ENCODE assay signal across 27 cellular contexts in genomic region chr1:223654083-223654482, GRCh38. TPM values are rescaled to one million over a fixed set of nuclear protein-coding genes. Genes with fewer than 3 reads are reported as not detected.
DNase-seq lines count a peak whose midpoint lies in the region; ATAC-seq, FAIRE-seq and TF ChIP-seq lines count a peak whose summit lies in the region.
"Had no signal": no experiment of that assay in that cellular context is flagged by ENCODE, and none has a peak within 500 bp of the region (broad histone marks: within the 10 kb centered on the region; RNA-seq: fewer than 3 reads in every experiment).

No MANE protein-coding gene starts in this region.

- TF ChIP-seq RAD21 in HCT116 (IDR thresholded peaks at IDR 0.05; ENCODE audit: low read depth) (no peak), H1 (IDR thresholded peaks at IDR 0.05 in 1 of 2, conservative IDR thresholded peaks at IDR 0.05 in 1 of 2; ENCODE audit: low read depth in 2 of 2, low read length in 2 of 2) (no peak)

- no peak overlapping the region; the same call in 1 of the 2 replicates for H2BK15ac ChIP-seq in H1 (ENCODE audit: low read length)

- peak overlapping the region; percentile 44 for H4K91ac ChIP-seq in H1 (replicated peaks; ENCODE audit: insufficient read length, low read length)

- H3K27ac Mint-ChIP-seq in progenitor cell of endocrine pancreas = peak overlapping the region; percentile 44
- no peak overlapping the region for H3K27ac Mint-ChIP-seq in activated T-helper 2 cell treated with anti-CD3 and anti-CD28 coated beads, Interferon-gamma antibody, Interleukin-2, Interleukin-4, amounts not matched to agents 10 μg/mL and 5 μg/mL and 100 μg/mL, durations not matched to agents 14 hours and 24 hours and 36 hours
- H3K27ac Mint-ChIP-seq: activated CD8-positive, alpha-beta T cell treated with anti-CD3 and anti-CD28 coated beads, Interleukin-2, amount 10 ng/mL, durations not matched to agents 7 days and 5 days; CD14-positive monocyte; immature natural killer cell; mesothelial cell of epicardium; natural killer cell had no signal

- no peaks in the 10 kb centered on the region for H3K23me2 ChIP-seq in H1 (ENCODE audit: low read depth, low read length)

- no peak overlapping the region for H3K4ac ChIP-seq in H1 (replicated peaks; ENCODE audit: insufficient read length, low read depth, low read length)

- H4K20me1 ChIP-seq in HCT116 (ENCODE audit: insufficient read depth) (no peaks in the 10 kb centered on the region), PC-3 (ENCODE audit: low read length) (no peaks in the 10 kb centered on the region), H1 (replicated peaks in 1 of 2; ENCODE audit: control insufficient read depth in 1 of 2, insufficient read depth in 2 of 2, low read length in 2 of 2) (no peaks in the 10 kb centered on the region)

- no peak overlapping the region for H2AK5ac ChIP-seq in H1 (ENCODE audit: low read depth, low read length)

- ATAC-seq in HCT116 = no peak
- peak; percentile 71 for ATAC-seq in PC-3
- ATAC-seq in GM18907 (IDR thresholded peaks at IDR 0.05; ENCODE audit: unreplicated experiment) = no peak
- ATAC-seq: activated CD8-positive, alpha-beta T cell treated with anti-CD3 and anti-CD28 coated beads, Interleukin-2, amount 10 ng/mL, durations not matched to agents 7 days and 5 days; natural killer cell had no signal

- H3K27ac ChIP-seq in HCT116 (ENCODE audit: low read depth, low read length) = no peak overlapping the region
- peak overlapping the region; percentile 86 for H3K27ac ChIP-seq in PC-3 (ENCODE audit: low read length)
- no peak overlapping the region for H3K27ac ChIP-seq in H1 (ENCODE audit: low read depth, low read length)
- H3K27ac ChIP-seq: left ventricle myocardium inferior, pancreas, right atrium auricular region, spleen, thoracic aorta had no signal

- H3K9me2 ChIP-seq in HCT116 (ENCODE audit: insufficient read depth) = no peaks in the 10 kb centered on the region
- H3K9me2 ChIP-seq in PC-3 (replicated peaks; ENCODE audit: low read length) = no peaks in the 10 kb centered on the region

- peaks cover 18% of the 10 kb centered on the region for H3K4me1 Mint-ChIP-seq in progenitor cell of endocrine pancreas (ENCODE audit: low read depth)
- H3K4me1 Mint-ChIP-seq in activated T-helper 2 cell treated with anti-CD3 and anti-CD28 coated beads, Interferon-gamma antibody, Interleukin-2, Interleukin-4, amounts not matched to agents 10 μg/mL and 5 μg/mL and 100 μg/mL, durations not matched to agents 14 hours and 24 hours and 36 hours (ENCODE audit: low read depth) = peaks cover 4% of the 10 kb centered on the region
- H3K4me1 Mint-ChIP-seq: CD14-positive monocyte, immature natural killer cell, mesothelial cell of epicardium, natural killer cell had no signal

- peak overlapping the region; percentile 50 for H2BK120ac ChIP-seq in H1 (replicated peaks; ENCODE audit: low read depth, low read length)

- H3K4me1 ChIP-seq in HCT116 (ENCODE audit: control insufficient read depth in 1 of 2, insufficient read depth in 2 of 2, low read length in 2 of 2) (peaks cover 15 to 23% of the 10 kb centered on the region in 2 experiments), PC-3 (ENCODE audit: insufficient read depth, low read length) (peaks cover 47% of the 10 kb centered on the region), H1 (replicated peaks in 1 of 4; ENCODE audit: control insufficient read depth in 3 of 4, insufficient read depth in 4 of 4, low read length in 3 of 4) (peaks cover 0 to 6% (median 3%) of the 10 kb centered on the region in 4 experiments; a peak in 5 of 7 replicates)
- H3K4me1 ChIP-seq: pancreas, spleen had no signal

- H3K56ac ChIP-seq in H1 (replicated peaks; ENCODE audit: insufficient read length, low read depth, low read length) = no peak overlapping the region

- H3K9me3 Mint-ChIP-seq in progenitor cell of endocrine pancreas (ENCODE audit: low read depth) = peaks cover 4% of the 10 kb centered on the region
- no peaks in the 10 kb centered on the region for H3K9me3 Mint-ChIP-seq in activated T-helper 2 cell treated with anti-CD3 and anti-CD28 coated beads, Interferon-gamma antibody, Interleukin-2, Interleukin-4, amounts not matched to agents 10 μg/mL and 5 μg/mL and 100 μg/mL, durations not matched to agents 14 hours and 24 hours and 36 hours
- H3K9me3 Mint-ChIP-seq: immature natural killer cell, mesothelial cell of epicardium, natural killer cell had no signal

- H3K4me3 ChIP-seq in HCT116 (replicated peaks in 1 of 2; ENCODE audit: low read depth in 1 of 2, low read length in 2 of 2) (no peak overlapping the region), PC-3 (ENCODE audit: low read length) (peak overlapping the region; percentile 12; the same call in 1 of the 2 replicates), H1 (ENCODE audit: extremely low read depth in 1 of 4, insufficient read depth in 2 of 4, low read depth in 3 of 4, low read length in 4 of 4) (no peak overlapping the region)
- H3K4me3 ChIP-seq: left ventricle myocardium inferior, MG63, pancreas, right atrium auricular region, spleen, thoracic aorta had no signal

- no peak overlapping the region for H3K14ac ChIP-seq in H1 (ENCODE audit: insufficient read length)

- H4K5ac ChIP-seq in H1 (ENCODE audit: insufficient read length, low read depth, low read length) = no peak overlapping the region

- TF ChIP-seq POLR2A in HCT116 (IDR thresholded peaks at IDR 0.05; ENCODE audit: borderline replicate concordance, extremely low read depth, insufficient read depth, insufficient read length) = no peak
- TF ChIP-seq POLR2A in H1 (IDR thresholded peaks at IDR 0.05; ENCODE audit: control extremely low read depth in 1 of 2, low read depth in 2 of 2, low read length in 2 of 2) = no peak

- H3K36me3 ChIP-seq in HCT116 (ENCODE audit: control insufficient read depth in 1 of 2, insufficient read depth in 2 of 2, low read length in 2 of 2) (no peaks in the 10 kb centered on the region), PC-3 (ENCODE audit: low read depth, low read length) (no peaks in the 10 kb centered on the region), H1 (ENCODE audit: control insufficient read depth in 2 of 4, insufficient read depth in 4 of 4, low read length in 3 of 4) (no peaks in the 10 kb centered on the region)
- H3K36me3 ChIP-seq: left ventricle myocardium inferior, MG63, pancreas, right atrium auricular region, spleen, thoracic aorta had no signal

- H3K9ac ChIP-seq in HCT116 (ENCODE audit: low read length) (no peak overlapping the region), PC-3 (ENCODE audit: low read length) (peak overlapping the region; percentile 35), H1 (replicated peaks in 1 of 4; ENCODE audit: extremely low read depth in 1 of 4, low read depth in 3 of 4, low read length in 3 of 4) (no peak overlapping the region)

- no peaks in the 10 kb centered on the region for H3K79me2 ChIP-seq in HCT116 (ENCODE audit: insufficient read depth, low read length)
- no peaks in the 10 kb centered on the region for H3K79me2 ChIP-seq in PC-3 (ENCODE audit: low read length)
- H3K79me2 ChIP-seq in H1 (ENCODE audit: control insufficient read depth in 1 of 2, insufficient read depth in 2 of 2, low read length in 2 of 2) = no peaks in the 10 kb centered on the region

- BruUV-seq in HCT116 (replicated peaks; lab: Mats Ljungman, UMichigan) (no TSS peak), PC-3 (replicated peaks; lab: Mats Ljungman, UMichigan) (no TSS peak)

- POLR2A ChIA-PET in HCT116 (lab: Charles Lee) (no interaction called here), PC-3 (lab: Charles Lee; ENCODE audit: unreplicated experiment) (no interaction called here), H1 (lab: Charles Lee; ENCODE audit: partially characterized antibody) (no interaction called here)

- TF ChIP-seq EP300 in H1 (IDR thresholded peaks at IDR 0.05; ENCODE audit: borderline replicate concordance in 1 of 2, low read depth in 2 of 2, low read length in 2 of 2) = no peak

- TF ChIP-seq CTCF in HCT116 (IDR thresholded peaks at IDR 0.05 in 2 of 3, conservative IDR thresholded peaks at IDR 0.05 in 1 of 3; ENCODE audit: borderline replicate concordance in 1 of 3, insufficient read depth in 1 of 3, low read depth in 2 of 3, low read length in 2 of 3) = no peak
- 0 out of 2 replicates have a peak, but pooled peaks have one; percentile 19 for TF ChIP-seq CTCF in PC-3 (conservative IDR thresholded peaks at IDR 0.05; ENCODE audit: low read depth, low read length)
- TF ChIP-seq CTCF in H1 (IDR thresholded peaks at IDR 0.05; ENCODE audit: control extremely low read depth in 1 of 3, insufficient read depth in 1 of 3, low read depth in 1 of 3, low read length in 3 of 3) = no peak
- TF ChIP-seq CTCF in progenitor cell of endocrine pancreas (IDR thresholded peaks at IDR 0.05; ENCODE audit: unreplicated experiment) = no peak

- DNase-seq in HCT116 (ENCODE audit: low read depth, low spot score) (no peak), PC-3 (peak; percentile 85), H1 (ENCODE audit: low read depth in 1 of 2, low spot score in 2 of 2) (no peak), progenitor cell of endocrine pancreas (ENCODE audit: low spot score, unreplicated experiment) (no peak), DMS79 treated with DMSO at 0.1 percent for 48 hours (lab: John Stamatoyannopoulos, UW) (no peak)
- no peak for DNase-seq in activated T-helper 2 cell treated with anti-CD3 and anti-CD28 coated beads, Interferon-gamma antibody, Interleukin-2, Interleukin-4, amounts not matched to agents 10 μg/mL and 5 μg/mL and 100 μg/mL, durations not matched to agents 14 hours and 24 hours and 36 hours (ENCODE audit: low spot score)
- DNase-seq: activated CD4-positive, alpha-beta T cell treated with anti-CD3 and anti-CD28 coated beads for 1 hour; activated CD8-positive, alpha-beta T cell treated with anti-CD3 and anti-CD28 coated beads, Interleukin-2, amount 10 ng/mL, durations not matched to agents 7 days and 5 days; activated effector memory CD4-positive, alpha-beta T cell treated with anti-CD3 and anti-CD28 coated beads, Interleukin-2, amount 50 U/mL, for 16 hours; activated T-cell treated with anti-CD3 and anti-CD28 coated beads for 4 hours; immature natural killer cell; left ventricle myocardium inferior; MG63; natural killer cell; NCI-H2171 treated with DMSO at 0.1 percent for 48 hours; NCI-H524; pancreas; spleen; stimulated activated CD4-positive, alpha-beta T cell treated with anti-CD3 and anti-CD28 coated beads, Interleukin-4, amount 100 ng/mL, for 24 hours; stimulated activated naive CD4-positive, alpha-beta T cell treated with Interleukin-2 at 50 U/mL for 16 hours had no signal

- no peak overlapping the region for H2BK5ac ChIP-seq in H1 (ENCODE audit: low read depth, low read length)

- H3K23ac ChIP-seq in H1 (ENCODE audit: insufficient read length) = no peak overlapping the region

- RAD21 ChIA-PET in HCT116 (lab: Charles Lee; ENCODE audit: low non-redundant PET in 1 of 2, low total read pairs in 2 of 2, uncharacterized antibody in 2 of 2, unreplicated experiment in 2 of 2) = no interaction called here

- H3K4me2 ChIP-seq in HCT116 (ENCODE audit: low read length) = peak overlapping the region; percentile 21; the same call in 1 of the 2 replicates
- H3K4me2 ChIP-seq in PC-3 (ENCODE audit: low read length) = peak overlapping the region; percentile 70
- no peak overlapping the region for H3K4me2 ChIP-seq in H1 (ENCODE audit: insufficient read depth in 1 of 2, low read depth in 2 of 2, low read length in 2 of 2)

- H3K27me3 Mint-ChIP-seq in progenitor cell of endocrine pancreas = peaks cover 20% of the 10 kb centered on the region
- H3K27me3 Mint-ChIP-seq in activated T-helper 2 cell treated with anti-CD3 and anti-CD28 coated beads, Interferon-gamma antibody, Interleukin-2, Interleukin-4, amounts not matched to agents 10 μg/mL and 5 μg/mL and 100 μg/mL, durations not matched to agents 14 hours and 24 hours and 36 hours (ENCODE audit: low read depth) = peaks cover 5% of the 10 kb centered on the region

- no peaks in the 10 kb centered on the region for H3K9me3 ChIP-seq in HCT116 (ENCODE audit: control insufficient read depth in 1 of 2, insufficient read depth in 1 of 2, low read depth in 1 of 2, low read length in 2 of 2)
- H3K9me3 ChIP-seq in PC-3 (ENCODE audit: low read length) = no peaks in the 10 kb centered on the region
- H3K9me3 ChIP-seq in H1 (ENCODE audit: insufficient read depth in 2 of 2, low read depth in 1 of 2, low read length in 1 of 2) = no peaks in the 10 kb centered on the region
- H3K9me3 ChIP-seq: left ventricle myocardium inferior, MG63, pancreas, right atrium auricular region, spleen, thoracic aorta had no signal

- FAIRE-seq in H1 (lab: Jason Lieb, UNC) = no peak
- FAIRE-seq: pancreas had no signal

- no peak overlapping the region for H3K4me3 Mint-ChIP-seq in progenitor cell of endocrine pancreas (ENCODE audit: low read depth)
- no peak overlapping the region for H3K4me3 Mint-ChIP-seq in activated T-helper 2 cell treated with anti-CD3 and anti-CD28 coated beads, Interferon-gamma antibody, Interleukin-2, Interleukin-4, amounts not matched to agents 10 μg/mL and 5 μg/mL and 100 μg/mL, durations not matched to agents 14 hours and 24 hours and 36 hours (ENCODE audit: low read depth)
- H3K4me3 Mint-ChIP-seq: activated CD8-positive, alpha-beta T cell treated with anti-CD3 and anti-CD28 coated beads, Interleukin-2, amount 10 ng/mL, durations not matched to agents 7 days and 5 days; CD14-positive monocyte; immature natural killer cell; mesothelial cell of epicardium; natural killer cell had no signal

- no peak overlapping the region for H2BK12ac ChIP-seq in H1 (ENCODE audit: low read depth, low read length)

- no peak overlapping the region for H4K8ac ChIP-seq in H1 (ENCODE audit: extremely low read depth, insufficient read depth, low read length)

- H2BK20ac ChIP-seq in H1 (ENCODE audit: low read length) = peak overlapping the region; percentile 56; the same call in 1 of the 2 replicates

- CTCF ChIA-PET in HCT116 (lab: Charles Lee) (no interaction called here), PC-3 (lab: Charles Lee) (interaction anchor here (0.5 to 1.4 kb wide), 2 partner anchors 29 to 856 kb away, joined by 4 to 7 read pairs; no protein-coding TSS in a partner anchor), H1 (lab: Charles Lee; ENCODE audit: partially characterized antibody) (interaction anchor here (0.6 to 2.4 kb wide), 8 partner anchors 10 to 518 kb away, joined by 3 to 12 read pairs (median 4); no protein-coding TSS in a partner anchor)

- H3K27me3 ChIP-seq in HCT116 (ENCODE audit: insufficient read depth, low read length) = no peaks in the 10 kb centered on the region
- no peaks in the 10 kb centered on the region for H3K27me3 ChIP-seq in PC-3 (ENCODE audit: low read length)
- peaks cover 0 to 2% (median 0%) of the 10 kb centered on the region in 4 experiments; a peak in 1 of 7 replicates for H3K27me3 ChIP-seq in H1 (replicated peaks in 1 of 4; ENCODE audit: control insufficient read depth in 3 of 4, extremely low read depth in 1 of 4, insufficient read depth in 3 of 4, low read length in 3 of 4)
- H3K27me3 ChIP-seq: MG63, pancreas, right atrium auricular region had no signal

- 88% methylated on average over 6 of the region's 6 CpGs; no CpG with 5 or more reads in 1 of the 2 experiments for WGBS in H1 (ENCODE audit: extremely low coverage in 1 of 2, insufficient coverage in 1 of 2, insufficient read length in 1 of 2, insufficient replicate concordance in 2 of 2, low coverage in 1 of 2, low lambda C conversion rate in 2 of 2, missing lambda C conversion rate in 1 of 2), 2 experiments

- no peak overlapping the region; the same call in 1 of the 2 replicates for H3K18ac ChIP-seq in H1 (ENCODE audit: extremely low read depth, low read length)

- intact Hi-C loops in HCT116 (cut with micrococcal nuclease) = no loop called here
- intact Hi-C loops in PC-3 (cut with micrococcal nuclease) = loop anchor here (1.0 to 2.0 kb wide), 3 partner anchors 11 to 30 kb away; partner anchors contain the start of gene CAPN8
- intact Hi-C loops in activated T-helper 2 cell treated with anti-CD3 and anti-CD28 coated beads, Interferon-gamma antibody, Interleukin-2, Interleukin-4, amounts not matched to agents 10 μg/mL and 5 μg/mL and 100 μg/mL, durations not matched to agents 14 hours and 24 hours and 36 hours (cut with micrococcal nuclease) = no loop called here

- H2AFZ ChIP-seq in HCT116 (ENCODE audit: low read depth, low read length, poor library complexity, severe bottlenecking) (peak overlapping the region; percentile 45), PC-3 (ENCODE audit: low read length) (no peak overlapping the region), H1 (ENCODE audit: low read length) (0 out of 2 replicates have a peak overlapping the region, but pooled peaks have one; percentile 21)

- no peaks in the 10 kb centered on the region for H3K36me3 Mint-ChIP-seq in progenitor cell of endocrine pancreas (ENCODE audit: insufficient read depth)
- no peaks in the 10 kb centered on the region for H3K36me3 Mint-ChIP-seq in activated T-helper 2 cell treated with anti-CD3 and anti-CD28 coated beads, Interferon-gamma antibody, Interleukin-2, Interleukin-4, amounts not matched to agents 10 μg/mL and 5 μg/mL and 100 μg/mL, durations not matched to agents 14 hours and 24 hours and 36 hours (ENCODE audit: low read depth)
- H3K36me3 Mint-ChIP-seq: CD14-positive monocyte, immature natural killer cell, mesothelial cell of epicardium, natural killer cell had no signal

- no peaks in the 10 kb centered on the region for H3K79me1 ChIP-seq in H1 (ENCODE audit: low read depth, low read length)

- H3F3A ChIP-seq in PC-3 (ENCODE audit: low read length, unreplicated experiment) = no peaks in the 10 kb centered on the region

RNA-seq across cellular contexts. Expression of gene CAPN8, which starts 11.4 kb away (rescaled TPM):
- total RNA-seq in HCT116 (2021; ENCODE audit: unreplicated experiment) (0.54 TPM), PC-3 (2014; rRNA removed) (5.9 and 11.1 TPM in 2 replicates), progenitor cell of endocrine pancreas (1.3 and 2.2 TPM in 2 replicates)
- 0.17 and 0.25 TPM in 2 replicates for polyA plus RNA-seq in HCT116 (2012)
- total RNA-seq in H1 (2021; fragmentation: NEBNext Ultra II Directional; extraction: Animal tissue kit (Norgen Biotek cat#: 25700)) = 0.26 TPM in 1 of 2 replicates, not detected in the other
- 0.20 TPM in 1 of 2 replicates, not detected in the other for polyA plus RNA-seq in H1 (2011; rRNA removed)
- not detected for polyA plus RNA-seq in H1 (2011; cell fraction: cytosol; rRNA removed)
- polyA plus RNA-seq in H1 (2011; cell fraction: nucleus; rRNA removed) = 0.48 TPM
- 0.19 TPM in 1 of 4 replicates, not detected in the others for polyA plus RNA-seq in H1 (2012, experiment 1 of 2)
- not detected for polyA plus RNA-seq in H1 (2012, experiment 2 of 2)
- polyA plus RNA-seq in H1 (2013, experiment 1 of 2) = not detected
- not detected for polyA plus RNA-seq in H1 (2013, experiment 2 of 2)
- polyA minus RNA-seq in H1 (2011; rRNA and poly(A)+ RNA removed) = not detected in 2 replicates
- polyA minus RNA-seq in H1 (2011; cell fraction: cytosol; rRNA and poly(A)+ RNA removed) = not detected
- not detected for polyA minus RNA-seq in H1 (2011; cell fraction: nucleus; rRNA and poly(A)+ RNA removed)
- total RNA-seq in activated T-helper 2 cell treated with anti-CD3 and anti-CD28 coated beads, Interferon-gamma antibody, Interleukin-2, Interleukin-4, amounts not matched to agents 10 μg/mL and 5 μg/mL and 100 μg/mL, durations not matched to agents 14 hours and 24 hours and 36 hours = not detected in 2 replicates
- total RNA-seq: cerebellum, fibroblast of villous mesenchyme, left ventricle myocardium inferior, right atrium auricular region had no signal
- polyA plus RNA-seq: CD14-positive monocyte had no signal

RNA-seq across cellular contexts. Expression of gene CAPN2, which starts 58.3 kb away (rescaled TPM):
- 173 TPM for total RNA-seq in HCT116 (2021; ENCODE audit: unreplicated experiment)
- polyA plus RNA-seq in HCT116 (2012) = 180 and 187 TPM in 2 replicates
- total RNA-seq in PC-3 (2014; rRNA removed) = 1,259 and 1,457 TPM in 2 replicates
- 9.2 and 9.4 TPM in 2 replicates for total RNA-seq in H1 (2021; fragmentation: NEBNext Ultra II Directional; extraction: Animal tissue kit (Norgen Biotek cat#: 25700))
- polyA plus RNA-seq in H1 (2011; rRNA removed) = 9.1 and 10.3 TPM in 2 replicates
- 12.1 TPM for polyA plus RNA-seq in H1 (2011; cell fraction: cytosol; rRNA removed)
- 18.7 TPM for polyA plus RNA-seq in H1 (2011; cell fraction: nucleus; rRNA removed)
- polyA plus RNA-seq in H1 (2012, experiment 1 of 2) = 16.8 to 24.6 TPM (median 19.6 TPM) in 4 replicates
- 2.8 TPM for polyA plus RNA-seq in H1 (2012, experiment 2 of 2)
- polyA plus RNA-seq in H1 (2013, experiment 1 of 2) = 8.5 TPM
- 8.5 TPM for polyA plus RNA-seq in H1 (2013, experiment 2 of 2)
- 10.8 and 24.0 TPM in 2 replicates for polyA minus RNA-seq in H1 (2011; rRNA and poly(A)+ RNA removed)
- polyA minus RNA-seq in H1 (2011; cell fraction: cytosol; rRNA and poly(A)+ RNA removed) = 15.3 TPM
- polyA minus RNA-seq in H1 (2011; cell fraction: nucleus; rRNA and poly(A)+ RNA removed) = 12.7 TPM
- total RNA-seq in progenitor cell of endocrine pancreas = 20.3 and 33.8 TPM in 2 replicates
- total RNA-seq in activated T-helper 2 cell treated with anti-CD3 and anti-CD28 coated beads, Interferon-gamma antibody, Interleukin-2, Interleukin-4, amounts not matched to agents 10 μg/mL and 5 μg/mL and 100 μg/mL, durations not matched to agents 14 hours and 24 hours and 36 hours = 91.3 and 93.5 TPM in 2 replicates

Comparison
In these comparisons a context has a peak if more than half of its experiments do, and no peak if none do; other contexts are left out.
1. H3K4me2 ChIP-seq: peak in HCT116 (single experiment) and PC-3 (single experiment); none in H1 (0 of 2).